Comparison of ENCODE assay signal across 6 cellular contexts in genomic region chr10:10941106-10941505, GRCh38.
"Had no signal": no experiment of that assay in that cellular context is flagged by ENCODE, and none has a peak within 500 bp of the region (broad histone marks: within the 10 kb centered on the region; RNA-seq: fewer than 3 reads in every experiment).

No MANE protein-coding gene starts in this region.

- H3K4me3 ChIP-seq: GM23338, HAP-1, K562 had no signal

- H3K27ac Mint-ChIP-seq: GM23338, HFFc6 had no signal

- H3K9me3 ChIP-seq: HAP-1 had no signal

- H3K4me3 Mint-ChIP-seq: GM23338, HFFc6 had no signal

- ATAC-seq: GM23338, HCT116, K562 had no signal

- H3K4me1 ChIP-seq: HAP-1 had no signal

- DNase-seq: HFFc6, IMR-90 had no signal

- H3K36me3 ChIP-seq: HAP-1 had no signal

- H3K4me1 Mint-ChIP-seq: GM23338 had no signal
